12 cellular contexts compared by ENCODE assay signal in genomic region chr14:75469606-75470237, GRCh38. TPM values are rescaled to one million over a fixed set of nuclear protein-coding genes. Genes with fewer than 3 reads are reported as not detected.
A peak's percentile ranks its signal among the peaks of the same experiment; 100 is the strongest.
DNase-seq lines count a peak whose midpoint lies in the region; ATAC-seq and TF ChIP-seq lines count a peak whose summit lies in the region.
"Had no signal": no experiment of that assay in that cellular context is flagged by ENCODE, and none has a peak within 500 bp of the region (broad histone marks: within the 10 kb centered on the region; RNA-seq: fewer than 3 reads in every experiment).

No MANE protein-coding gene starts in this region.

- no peaks in the 10 kb centered on the region for H3K27me3 ChIP-seq in gastroesophageal sphincter
- no peaks in the 10 kb centered on the region for H3K27me3 ChIP-seq in spleen (replicated peaks in 1 of 7)

- H3K9me3 ChIP-seq in gastroesophageal sphincter (no peaks in the 10 kb centered on the region), spleen (no peaks in the 10 kb centered on the region)

- peak; percentile 49 for DNase-seq in G401 (ENCODE audit: low spot score)
- DNase-seq in NCI-H446 treated with DMSO at 0.1 percent for 48 hours (lab: John Stamatoyannopoulos, UW), result peak; percentile 30
- no peak for DNase-seq in spleen
- no peak for DNase-seq in activated naive CD4-positive, alpha-beta T cell treated with Interleukin-2 at 50 U/mL for 16 hours
- DNase-seq in NCI-H1436 (lab: John Stamatoyannopoulos, UW), result no peak
- DNase-seq in activated naive CD4-positive, alpha-beta T cell treated with anti-CD3 and anti-CD28 coated beads, Interleukin-2, amount 50 U/mL, for 16 hours, result no peak
- no peak for DNase-seq in GM19238 (ENCODE audit: insufficient read length, low spot score)
- DNase-seq: CD4-positive, CD25-positive, alpha-beta regulatory T cell; naive thymus-derived CD8-positive, alpha-beta T cell; NCI-H524 treated with DMSO at 0.1 percent for 48 hours had no signal

- TF ChIP-seq CTCF in gastroesophageal sphincter (IDR thresholded peaks at IDR 0.05) (no peak), spleen (IDR thresholded peaks at IDR 0.05 in 8 of 11, conservative IDR thresholded peaks at IDR 0.05 in 3 of 11) (no peak)

- TF ChIP-seq EP300 in gastroesophageal sphincter (IDR thresholded peaks at IDR 0.05), result no peak

- H3K4me3 ChIP-seq in gastroesophageal sphincter (peak overlapping the region in 1 of 2 donors; percentile 23), spleen (no peak overlapping the region)

- in situ Hi-C loops in G401 (cut with HindIII; ENCODE audit: low sequenced_read_pairs), result no loop called here

- H3K4me1 ChIP-seq in gastroesophageal sphincter (peaks cover 3 to 63% (median 14%) of the 10 kb centered on the region in 3 donors), spleen (peaks cover 10 to 76% (median 48%) of the 10 kb centered on the region in 6 donors)

- peak; percentile 75 for ATAC-seq in gastroesophageal sphincter
- ATAC-seq: activated T-helper 17 cell treated with anti-CD3 and anti-CD28 coated beads, Interleukin-2, amount 50 U/mL, for 72 hours; naive thymus-derived CD8-positive, alpha-beta T cell had no signal

- intact Hi-C loops in spleen (cut with DNase I; ENCODE audit: low total_unique reads), result no loop called here

- WGBS in gastroesophageal sphincter (ENCODE audit: low coverage in 1 of 2), 2 donors, result 50 to 68% methylated on average over 1 to 13 of the region's 25 CpGs
- 78 to 86% (median 83%) methylated on average over 21 to 25 of the region's 25 CpGs for WGBS in spleen, 5 donors

- TF ChIP-seq POLR2A in gastroesophageal sphincter (IDR thresholded peaks at IDR 0.05), result no peak
- TF ChIP-seq POLR2A in spleen (IDR thresholded peaks at IDR 0.05), result no peak

- H3K36me3 ChIP-seq in gastroesophageal sphincter (peaks cover 0 to 71% of the 10 kb centered on the region in 2 donors), spleen (peaks cover 0 to 100% (median 38%) of the 10 kb centered on the region in 6 donors)

- H3K27ac ChIP-seq in gastroesophageal sphincter (peak overlapping the region; percentile 25 to 83 (median 74)), spleen (peak overlapping the region in 5 of 8 donors; percentile 21 to 87 (median 83))

RNA-seq across cellular contexts. Expression of gene JDP2, which starts 41.9 kb away (rescaled TPM):
- 37.4 and 40.7 TPM in 2 replicates for total RNA-seq in G401 (2014; rRNA removed; shearing (Covaris generic))
- total RNA-seq in gastroesophageal sphincter, result 10 to 100 TPM; 55.6 to 90.0 (median 70.8) TPM
- 100 to 1,000 TPM in 4 of 7 donors, 10 to 100 TPM in 3; 52.6 to 144 (median 123) TPM for total RNA-seq in spleen
- polyA plus RNA-seq in spleen, result 10 to 100 TPM; 18.2 to 89.1 (median 32.2) TPM
- polyA plus RNA-seq: naive thymus-derived CD8-positive, alpha-beta T cell had no signal

RNA-seq across cellular contexts. Expression of gene BATF, which starts 52.5 kb away (rescaled TPM):
- not detected in 2 replicates for total RNA-seq in G401 (2014; rRNA removed; shearing (Covaris generic))
- total RNA-seq in gastroesophageal sphincter, result 10 to 100 TPM in 1 of 4 donors, 1 to 10 TPM in 3; 2.6 to 16.8 (median 3.2) TPM
- total RNA-seq in spleen, result 10 to 100 TPM; 14.4 to 67.9 (median 28.0) TPM
- polyA plus RNA-seq in spleen, result 10 to 100 TPM; 39.5 to 49.2 (median 44.2) TPM

Comparison
In these comparisons a context has a peak if more than half of its experiments do, and no peak if none do; other contexts are left out.
1. DNase-seq: peak in G401 (single experiment) and NCI-H446 treated with DMSO at 0.1 percent for 48 hours (single experiment); none in spleen (single experiment), activated naive CD4-positive, alpha-beta T cell treated with Interleukin-2 at 50 U/mL for 16 hours (single experiment), NCI-H1436 (single experiment), activated naive CD4-positive, alpha-beta T cell treated with anti-CD3 and anti-CD28 coated beads, Interleukin-2, amount 50 U/mL, for 16 hours (single experiment) and GM19238 (single experiment).